In genomic region chr20:50308513-50309279, GRCh38 we compare ENCODE assay signal across 9 cellular contexts.
A peak's percentile ranks its signal among the peaks of the same experiment; 100 is the strongest.
DNase-seq lines count a peak whose midpoint lies in the region; TF ChIP-seq lines count a peak whose summit lies in the region.
"Had no signal": no experiment of that assay in that cellular context is flagged by ENCODE, and none has a peak within 500 bp of the region (broad histone marks: within the 10 kb centered on the region; RNA-seq: fewer than 3 reads in every experiment).

No MANE protein-coding gene starts in this region.

- intact Hi-C loops in esophagus squamous epithelium (cut with DNase I) = no loop called here

- H3K36me3 ChIP-seq in esophagus squamous epithelium (no peaks in the 10 kb centered on the region), muscle layer of colon (ENCODE audit: insufficient read depth, low read length) (no peaks in the 10 kb centered on the region)

- H3K9me3 ChIP-seq in esophagus squamous epithelium (no peaks in the 10 kb centered on the region), muscle layer of colon (ENCODE audit: low read length) (no peaks in the 10 kb centered on the region)

- DNase-seq in GM04503 (ENCODE audit: low read depth) (peak; percentile 94), SHP77 (lab: John Stamatoyannopoulos, UW) (peak; percentile 68 to 80), esophagus squamous epithelium (lab: John Stamatoyannopoulos, UW) (peak; percentile 67), NCI-H2107 (lab: John Stamatoyannopoulos, UW) (no peak), NCI-H1694 treated with DMSO at 0.1 percent for 48 hours (lab: John Stamatoyannopoulos, UW) (no peak), NCI-H2081 treated with DMSO at 0.1 percent for 48 hours (lab: John Stamatoyannopoulos, UW) (no peak)
- no peak for DNase-seq in stimulated activated naive CD4-positive, alpha-beta T cell (lab: John Stamatoyannopoulos, UW)
- DNase-seq: naive B cell had no signal

- H3K4me1 ChIP-seq in esophagus squamous epithelium (peaks cover 36 to 85% (median 68%) of the 10 kb centered on the region in 3 donors), muscle layer of colon (ENCODE audit: insufficient read depth, low read length) (peaks cover 72% of the 10 kb centered on the region)

- TF ChIP-seq POLR2A in esophagus squamous epithelium (IDR thresholded peaks at IDR 0.05) = peak in 1 of 4 donors; percentile 57

- peak overlapping the region in 1 of 4 donors; percentile 46 for H3K4me3 ChIP-seq in esophagus squamous epithelium
- H3K4me3 ChIP-seq in muscle layer of colon (ENCODE audit: low read depth in 1 of 2, low read length in 2 of 2) = peak overlapping the region; percentile 16 to 41

- 12 to 17% methylated on average over 3 to 7 of the region's 20 CpGs for WGBS in esophagus squamous epithelium, 2 donors

- no peak for TF ChIP-seq CTCF in esophagus squamous epithelium (IDR thresholded peaks at IDR 0.05)

- peak overlapping the region; percentile 77 for H3K9ac ChIP-seq in muscle layer of colon (ENCODE audit: low read length)

- H3K27ac ChIP-seq in esophagus squamous epithelium (peak overlapping the region; percentile 46 to 94 (median 86)), muscle layer of colon (ENCODE audit: low read depth, low read length) (peak overlapping the region; percentile 96)

- H3K27me3 ChIP-seq in esophagus squamous epithelium (no peaks in the 10 kb centered on the region), muscle layer of colon (ENCODE audit: control insufficient read depth in 1 of 2, insufficient read depth in 2 of 2, low read length in 2 of 2) (no peaks in the 10 kb centered on the region)

Comparison
In these comparisons a context has a peak if more than half of its experiments do, and no peak if none do; other contexts are left out.
1. DNase-seq: peak in GM04503 (single experiment), SHP77 (2 of 2) and esophagus squamous epithelium (single experiment); none in NCI-H2107 (single experiment), stimulated activated naive CD4-positive, alpha-beta T cell (0 of 6), NCI-H1694 treated with DMSO at 0.1 percent for 48 hours (single experiment) and NCI-H2081 treated with DMSO at 0.1 percent for 48 hours (single experiment).